Comparison of ENCODE assay signal across 24 cellular contexts in the genomic region with DNA sequence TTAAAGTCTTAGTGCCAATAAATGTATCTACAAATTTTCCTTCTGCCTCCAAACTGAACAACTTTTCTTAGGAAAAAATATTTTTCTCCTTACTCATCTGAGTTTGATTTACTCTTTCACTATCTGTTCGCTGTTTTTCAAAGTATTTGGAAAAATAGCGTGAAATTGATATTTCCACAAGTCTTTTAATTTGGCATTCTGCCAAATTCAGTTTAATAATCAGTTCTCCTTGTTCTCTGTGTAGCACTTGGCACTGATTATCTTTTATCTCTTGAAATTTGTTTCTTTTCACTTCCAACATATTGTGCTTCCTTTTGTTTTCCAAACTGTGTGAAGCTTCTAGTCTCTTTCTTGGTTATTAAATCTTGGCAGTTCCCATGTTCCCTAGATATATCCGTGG.
"Had no signal": no experiment of that assay in that cellular context is flagged by ENCODE, and none has a peak within 500 bp of the region (broad histone marks: within the 10 kb centered on the region; RNA-seq: fewer than 3 reads in every experiment).

No MANE protein-coding gene starts in this region.

- H3K27me3 Mint-ChIP-seq: dendritic cell treated with granulocyte-macrophage colony-stimulating factor and Interleukin-4, amounts not matched to agents 40 ng/mL and 50 ng/mL, for 4 days; stimulated activated memory B cell treated with anti-CD40 and anti-IgM and Interleukin-4, amounts not matched to agents 10 μg/mL and 1 μg/mL and 100 μg/mL, for 72 hours; type B pancreatic cell had no signal

- H3K4me1 ChIP-seq: colonic mucosa, esophagus squamous epithelium, lower lobe of right lung, pancreas, testis, tibial artery had no signal

- H3K4me3 ChIP-seq: colonic mucosa, esophagus squamous epithelium, lower lobe of right lung, pancreas, smooth muscle cell, testis, tibial artery had no signal

- H3K9me3 ChIP-seq: colonic mucosa, esophagus squamous epithelium, lower lobe of right lung, neutrophil, pancreas, testis had no signal

- H3K27ac Mint-ChIP-seq: dendritic cell treated with granulocyte-macrophage colony-stimulating factor and Interleukin-4, amounts not matched to agents 40 ng/mL and 50 ng/mL, for 4 days; immature natural killer cell; natural killer cell; stimulated activated memory B cell treated with anti-CD40 and anti-IgM and Interleukin-4, amounts not matched to agents 10 μg/mL and 1 μg/mL and 100 μg/mL, for 72 hours; type B pancreatic cell had no signal

- H3K9me3 Mint-ChIP-seq: stimulated activated memory B cell treated with anti-CD40 and anti-IgM and Interleukin-4, amounts not matched to agents 10 μg/mL and 1 μg/mL and 100 μg/mL, for 72 hours; type B pancreatic cell had no signal

- FAIRE-seq: pancreas had no signal

- H3K27me3 ChIP-seq: colonic mucosa, esophagus squamous epithelium, neutrophil, pancreas, testis, tibial artery had no signal

- H3K4me3 Mint-ChIP-seq: dendritic cell treated with granulocyte-macrophage colony-stimulating factor and Interleukin-4, amounts not matched to agents 40 ng/mL and 50 ng/mL, for 4 days; immature natural killer cell; natural killer cell; stimulated activated memory B cell treated with anti-CD40 and anti-IgM and Interleukin-4, amounts not matched to agents 10 μg/mL and 1 μg/mL and 100 μg/mL, for 72 hours; type B pancreatic cell had no signal

- H3K4me1 Mint-ChIP-seq: immature natural killer cell; natural killer cell; stimulated activated memory B cell treated with anti-CD40 and anti-IgM and Interleukin-4, amounts not matched to agents 10 μg/mL and 1 μg/mL and 100 μg/mL, for 72 hours had no signal

- DNase-seq: colonic mucosa; effector CD8-positive, alpha-beta T cell; erythroblast; esophagus squamous epithelium; hypothalamus; immature natural killer cell; islet precursor cell; kidney glomerular epithelial cell; left colon; left ventricle myocardium superior; lower lobe of right lung; natural killer cell; pancreas; retina; stimulated activated CD4-positive, alpha-beta T cell treated with anti-CD3 and anti-CD28 coated beads, Interleukin-4, amount 100 ng/mL, for 4 hours; stimulated activated naive CD8-positive, alpha-beta T cell treated with anti-CD3 and anti-CD28 coated beads, Interleukin-15, Interleukin-2, amounts not matched to agents 100 U/mL and 50 U/mL, for 24 hours; substantia nigra; testis; tibial artery had no signal

- H3K36me3 ChIP-seq: colonic mucosa, esophagus squamous epithelium, lower lobe of right lung, neutrophil, pancreas, tibial artery had no signal

- H3K27ac ChIP-seq: colonic mucosa, esophagus squamous epithelium, lower lobe of right lung, neutrophil, pancreas, testis, tibial artery had no signal

- H3K4me2 ChIP-seq: smooth muscle cell had no signal

- H3K36me3 Mint-ChIP-seq: immature natural killer cell; stimulated activated memory B cell treated with anti-CD40 and anti-IgM and Interleukin-4, amounts not matched to agents 10 μg/mL and 1 μg/mL and 100 μg/mL, for 72 hours; type B pancreatic cell had no signal
